Comparison of ENCODE assay signal across 11 cellular contexts in the genomic region with DNA sequence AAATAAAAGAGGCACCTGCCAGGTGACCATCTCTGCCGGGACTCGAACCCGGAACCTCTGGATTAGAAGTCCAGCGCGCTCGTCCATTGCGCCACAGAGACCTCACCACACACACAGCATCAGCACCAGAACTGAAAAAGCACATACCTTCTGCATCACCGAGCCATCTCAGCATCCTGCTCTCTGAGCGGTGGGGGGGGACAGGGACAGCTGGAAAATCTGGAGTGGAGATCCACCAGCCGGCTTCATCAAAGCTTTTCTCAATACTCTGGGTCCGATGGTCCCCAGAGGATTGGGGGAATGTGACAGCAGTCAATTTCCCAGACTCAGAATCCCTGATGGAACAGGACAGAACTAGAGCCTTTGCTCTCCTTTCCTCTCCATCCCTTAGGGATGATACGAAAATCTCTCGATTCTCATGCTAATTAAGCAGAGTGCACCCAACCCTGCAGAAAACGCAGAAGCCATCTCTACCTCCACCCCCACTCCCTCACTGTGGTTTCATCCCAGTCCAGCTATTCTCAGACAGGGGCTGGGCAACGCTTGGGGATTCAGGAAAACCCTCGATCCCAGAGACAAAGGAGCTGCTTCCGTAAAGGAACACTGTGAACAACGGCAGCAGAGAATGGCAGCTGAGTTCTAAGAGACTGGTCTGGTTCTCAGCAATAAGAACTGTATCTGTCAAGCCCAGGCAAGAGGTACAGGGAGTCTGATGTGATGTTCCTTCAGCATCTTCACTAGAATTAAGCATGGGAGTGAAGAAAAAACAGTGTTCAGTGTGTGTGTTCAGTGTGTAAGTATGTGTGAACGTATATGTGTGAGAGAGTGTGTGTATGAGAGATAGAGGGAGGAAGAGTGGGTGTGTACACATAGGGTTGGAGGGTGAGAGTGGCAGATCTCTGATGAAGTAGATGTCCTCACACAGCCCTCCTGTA.
DNase-seq lines count a peak whose midpoint lies in the region; ATAC-seq lines count a peak whose summit lies in the region.
"Had no signal": no experiment of that assay in that cellular context is flagged by ENCODE, and none has a peak within 500 bp of the region (broad histone marks: within the 10 kb centered on the region; RNA-seq: fewer than 3 reads in every experiment).

No MANE protein-coding gene starts in this region.

- no peak overlapping the region for H3K27ac ChIP-seq in HUES48 (ENCODE audit: low read depth, low read length)
- H3K27ac ChIP-seq: SK-N-MC had no signal

- H3K9me3 ChIP-seq in HUES48 (ENCODE audit: control insufficient read depth, insufficient read depth, low read length) = no peaks in the 10 kb centered on the region

- peak overlapping the region; percentile 20 for H3K4me3 ChIP-seq in HUES48 (ENCODE audit: low read depth, low read length)
- H3K4me3 ChIP-seq: GM12878, SK-N-MC had no signal

- ATAC-seq in HG03135 (IDR thresholded peaks at IDR 0.05; ENCODE audit: unreplicated experiment) = no peak
- ATAC-seq: GM12878 had no signal

- no peak overlapping the region for H3K9ac ChIP-seq in HUES48 (ENCODE audit: low read depth, low read length)

- peaks cover 14% of the 10 kb centered on the region for H3K4me1 ChIP-seq in HUES48 (ENCODE audit: control insufficient read depth, insufficient read depth, low read length)

- no peaks in the 10 kb centered on the region for H3K36me3 ChIP-seq in HUES48 (ENCODE audit: control insufficient read depth, insufficient read depth, low read length)

- H3K27me3 ChIP-seq in HUES48 (ENCODE audit: control insufficient read depth, insufficient read depth, low read length) = no peaks in the 10 kb centered on the region

- DNase-seq in COLO829 (ENCODE audit: low spot score) = peak; percentile 64
- peak; percentile 86 for DNase-seq in astrocyte of the hippocampus (ENCODE audit: low read depth, low spot score)
- DNase-seq in kidney glomerular epithelial cell (lab: John Stamatoyannopoulos, UW) = peak; percentile 34
- DNase-seq in germinal center (ENCODE audit: low spot score) = no peak
- DNase-seq in T-helper 1 cell = no peak
- DNase-seq in NCI-H2029 treated with DMSO at 0.1 percent for 48 hours (lab: John Stamatoyannopoulos, UW) = no peak
- DNase-seq: naive B cell had no signal

Comparison
In these comparisons a context has a peak if more than half of its experiments do, and no peak if none do; other contexts are left out.
1. DNase-seq: peak in COLO829 (single experiment), astrocyte of the hippocampus (single experiment) and kidney glomerular epithelial cell (single experiment); none in germinal center (single experiment), T-helper 1 cell (0 of 5) and NCI-H2029 treated with DMSO at 0.1 percent for 48 hours (single experiment).